19 cellular contexts compared by ENCODE assay signal in genomic region chr13:47896546-47896945, GRCh38.
"Had no signal": no experiment of that assay in that cellular context is flagged by ENCODE, and none has a peak within 500 bp of the region (broad histone marks: within the 10 kb centered on the region; RNA-seq: fewer than 3 reads in every experiment).

No MANE protein-coding gene starts in this region.

- H3K36me3 ChIP-seq: ascending aorta had no signal

- DNase-seq: activated CD4-positive, alpha-beta T cell treated with anti-CD3 and anti-CD28 coated beads, Interleukin-2, amount 10 ng/mL, durations not matched to agents 24 days and 14 days; activated CD4-positive, alpha-beta T cell treated with anti-CD3 and anti-CD28 coated beads, Interleukin-2, amount 50 U/mL, for 48 hours; activated CD4-positive, CD25-positive, alpha-beta regulatory T cell treated with anti-CD3 and anti-CD28 coated beads, Interleukin-2, amount 50 U/mL, for 72 hours; activated CD8-positive, alpha-beta memory T cell treated with anti-CD3 and anti-CD28 coated beads, Interleukin-2, amount 10 ng/mL, durations not matched to agents 7 days and 5 days; activated effector memory CD4-positive, alpha-beta T cell treated with Interleukin-2 at 50 U/mL for 16 hours; activated naive CD4-positive, alpha-beta T cell; activated T-cell treated with anti-CD3 and anti-CD28 coated beads, Interleukin-2, amount 50 U/mL, for 24 hours; amniotic stem cell; central memory CD4-positive, alpha-beta T cell; Karpas-422; NCI-H146; NCI-H2029; NCI-H2107; PC-3; SHP77 treated with DMSO at 0.1 percent for 48 hours; T-helper 17 cell; T-helper 9 cell had no signal

- H3K4me1 ChIP-seq: ascending aorta, body of pancreas had no signal

- H3K9me3 ChIP-seq: ascending aorta, body of pancreas had no signal

- H3K4me3 ChIP-seq: ascending aorta, body of pancreas had no signal

- ATAC-seq: activated CD8-positive, alpha-beta memory T cell treated with anti-CD3 and anti-CD28 coated beads, Interleukin-2, amount 10 ng/mL, durations not matched to agents 7 days and 5 days; body of pancreas; PC-3; T-helper 17 cell had no signal

- H3K27ac ChIP-seq: ascending aorta, body of pancreas had no signal

- H3K27me3 ChIP-seq: ascending aorta, body of pancreas had no signal
